Comparison of ENCODE assay signal across 15 cellular contexts in the genomic region with DNA sequence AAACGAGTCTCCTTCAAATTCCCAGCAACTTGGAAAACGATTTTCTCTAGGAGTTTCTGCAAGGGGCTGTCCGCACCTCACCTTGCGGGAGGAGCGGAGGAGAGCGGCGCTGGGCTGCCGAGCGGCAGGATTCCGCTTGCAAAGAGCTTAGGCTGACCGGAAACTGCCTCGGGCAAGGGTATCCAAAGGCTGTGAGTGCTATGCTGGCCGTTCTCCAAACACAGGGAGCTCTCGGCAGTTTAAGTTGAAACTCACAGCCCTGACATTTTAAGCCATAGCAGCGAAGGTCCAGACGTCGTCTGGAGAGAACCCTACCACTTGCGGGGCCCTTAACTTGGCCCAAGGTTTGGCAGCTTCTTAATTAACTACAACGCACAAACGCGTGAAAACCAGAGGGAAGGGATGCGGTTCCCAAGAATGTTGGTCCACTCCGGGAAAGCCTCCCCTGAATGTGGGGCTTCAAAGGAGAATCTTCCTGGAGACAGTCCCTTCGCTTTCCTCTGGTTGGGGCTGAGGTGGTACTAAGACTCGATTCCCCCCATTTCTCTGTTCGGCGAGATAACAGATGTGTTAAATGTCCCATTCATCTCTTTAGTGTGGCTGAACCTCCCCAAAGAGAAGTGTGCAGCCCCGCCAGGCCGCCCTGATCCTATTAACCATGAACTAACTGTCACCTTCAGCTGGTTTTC. TPM values are rescaled to one million over a fixed set of nuclear protein-coding genes. Genes with fewer than 3 reads are reported as not detected.
DNase-seq lines count a peak whose midpoint lies in the region; ATAC-seq, FAIRE-seq and TF ChIP-seq lines count a peak whose summit lies in the region.
"Had no signal": no experiment of that assay in that cellular context is flagged by ENCODE, and none has a peak within 500 bp of the region (broad histone marks: within the 10 kb centered on the region; RNA-seq: fewer than 3 reads in every experiment).

No MANE protein-coding gene starts in this region.

- no peak overlapping the region for H2BK120ac ChIP-seq in H1 (replicated peaks; ENCODE audit: low read depth, low read length)
- no peak overlapping the region for H2BK120ac ChIP-seq in trophoblast cell (ENCODE audit: insufficient read depth, low read length, poor library complexity)

- no peaks in the 10 kb centered on the region for H3K36me3 ChIP-seq in H1 (ENCODE audit: control insufficient read depth in 2 of 4, insufficient read depth in 4 of 4, low read length in 3 of 4)
- H3K36me3 ChIP-seq in trophoblast cell (ENCODE audit: control insufficient read depth in 1 of 2, insufficient read depth in 2 of 2, low read length in 2 of 2): no peaks in the 10 kb centered on the region
- H3K36me3 ChIP-seq: breast epithelium, tibial nerve had no signal

- peak overlapping the region; percentile 41 for H3K4me3 Mint-ChIP-seq in activated CD4-positive, alpha-beta T cell treated with anti-CD3 and anti-CD28 coated beads, Interleukin-2, amount 10 ng/mL, durations not matched to agents 7 days and 5 days
- H3K4me3 Mint-ChIP-seq in activated CD4-positive, alpha-beta T cell treated with anti-CD3 and anti-CD28 coated beads for 36 hours: no peak overlapping the region

- H2AFZ ChIP-seq in H1 (ENCODE audit: low read length) (no peak overlapping the region), trophoblast cell (ENCODE audit: insufficient read depth, low read length, poor library complexity) (no peak overlapping the region)
- H2AFZ ChIP-seq: PC-9 had no signal

- H2AK5ac ChIP-seq in H1 (ENCODE audit: low read depth, low read length) (no peak overlapping the region), trophoblast cell (ENCODE audit: low read length) (no peak overlapping the region)

- H2BK5ac ChIP-seq in H1 (ENCODE audit: low read depth, low read length) (no peak overlapping the region; the same call in 1 of the 2 replicates), trophoblast cell (ENCODE audit: low read depth, low read length, poor library complexity) (no peak overlapping the region)

- peaks cover 22% of the 10 kb centered on the region for H3K23me2 ChIP-seq in H1 (ENCODE audit: low read depth, low read length)

- H3K27ac Mint-ChIP-seq in activated CD4-positive, alpha-beta T cell treated with anti-CD3 and anti-CD28 coated beads, Interleukin-2, amount 10 ng/mL, durations not matched to agents 7 days and 5 days: no peak overlapping the region
- no peak overlapping the region for H3K27ac Mint-ChIP-seq in activated CD4-positive, alpha-beta T cell treated with anti-CD3 and anti-CD28 coated beads for 36 hours

- POLR2A ChIA-PET in activated CD4-positive, alpha-beta T cell treated with anti-CD3 and anti-CD28 coated beads, Interleukin-2, amount 10 ng/mL, durations not matched to agents 7 days and 5 days (lab: Charles Lee): no interaction called here
- POLR2A ChIA-PET in activated CD4-positive, alpha-beta T cell treated with anti-CD3 and anti-CD28 coated beads for 36 hours (lab: Charles Lee): no interaction called here
- POLR2A ChIA-PET in H1 (lab: Charles Lee; ENCODE audit: partially characterized antibody): interaction anchor here (0.9 kb wide), 1 partner anchor 203 kb away, joined by 3 read pairs; no protein-coding TSS in a partner anchor

- H3K27me3 Mint-ChIP-seq in activated CD4-positive, alpha-beta T cell treated with anti-CD3 and anti-CD28 coated beads, Interleukin-2, amount 10 ng/mL, durations not matched to agents 7 days and 5 days: peaks cover 84% of the 10 kb centered on the region
- peaks cover 77% of the 10 kb centered on the region for H3K27me3 Mint-ChIP-seq in activated CD4-positive, alpha-beta T cell treated with anti-CD3 and anti-CD28 coated beads for 36 hours

- H4K8ac ChIP-seq in H1 (ENCODE audit: extremely low read depth, insufficient read depth, low read length) (no peak overlapping the region), trophoblast cell (ENCODE audit: low read depth, low read length) (no peak overlapping the region)

- H3K9ac ChIP-seq in H1 (replicated peaks in 1 of 4; ENCODE audit: extremely low read depth in 1 of 4, low read depth in 3 of 4, low read length in 3 of 4) (no peak overlapping the region), trophoblast cell (ENCODE audit: low read length) (no peak overlapping the region)

- intact Hi-C loops in activated CD4-positive, alpha-beta T cell treated with anti-CD3 and anti-CD28 coated beads for 36 hours (cut with DNase I, micrococcal nuclease): loop anchor here (2.0 to 5.0 kb wide), 4 partner anchors 46 to 511 kb away; a partner anchor contains a TSS

- H3K23ac ChIP-seq in H1 (ENCODE audit: insufficient read length) (no peak overlapping the region), trophoblast cell (ENCODE audit: low read length) (no peak overlapping the region)

- no peak overlapping the region for H3K4ac ChIP-seq in H1 (replicated peaks; ENCODE audit: insufficient read length, low read depth, low read length)
- no peak overlapping the region for H3K4ac ChIP-seq in trophoblast cell (ENCODE audit: low read depth, low read length)

- H3K9me3 ChIP-seq in H1 (ENCODE audit: insufficient read depth in 2 of 2, low read depth in 1 of 2, low read length in 1 of 2) (no peaks in the 10 kb centered on the region), trophoblast cell (ENCODE audit: insufficient read depth, low read depth, low read length) (peaks cover 14% of the 10 kb centered on the region)
- H3K9me3 ChIP-seq: breast epithelium had no signal

- TF ChIP-seq POLR2A in H1 (IDR thresholded peaks at IDR 0.05; ENCODE audit: control extremely low read depth in 1 of 2, low read depth in 2 of 2, low read length in 2 of 2): no peak

- peak overlapping the region; percentile 55; the same call in 1 of the 2 replicates for H2BK12ac ChIP-seq in H1 (ENCODE audit: low read depth, low read length)
- H2BK12ac ChIP-seq in trophoblast cell (ENCODE audit: low read length): no peak overlapping the region

- no peak for FAIRE-seq in H1 (lab: Jason Lieb, UNC)

- TF ChIP-seq CTCF in H1 (IDR thresholded peaks at IDR 0.05; ENCODE audit: control extremely low read depth in 1 of 3, insufficient read depth in 1 of 3, low read depth in 1 of 3, low read length in 3 of 3): no peak

- peaks cover 7 to 18% of the 10 kb centered on the region in 2 experiments for H4K20me1 ChIP-seq in H1 (replicated peaks in 1 of 2; ENCODE audit: control insufficient read depth in 1 of 2, insufficient read depth in 2 of 2, low read length in 2 of 2)

- H4K5ac ChIP-seq in H1 (ENCODE audit: insufficient read length, low read depth, low read length): no peak overlapping the region

- H3K79me2 ChIP-seq in H1 (ENCODE audit: control insufficient read depth in 1 of 2, insufficient read depth in 2 of 2, low read length in 2 of 2) (no peaks in the 10 kb centered on the region), trophoblast cell (ENCODE audit: control insufficient read depth, insufficient read depth, low read length, poor library complexity) (no peaks in the 10 kb centered on the region)

- H4K91ac ChIP-seq in H1 (replicated peaks; ENCODE audit: insufficient read length, low read length) (no peak overlapping the region), trophoblast cell (ENCODE audit: low read depth, low read length) (no peak overlapping the region)

- H4K12ac ChIP-seq in trophoblast cell (ENCODE audit: low read depth, low read length): no peak overlapping the region

- WGBS in H1 (ENCODE audit: extremely low coverage in 1 of 2, insufficient coverage in 1 of 2, insufficient read length in 1 of 2, insufficient replicate concordance in 2 of 2, low coverage in 1 of 2, low lambda C conversion rate in 2 of 2, missing lambda C conversion rate in 1 of 2), 2 experiments: 2% methylated on average over 29 of the region's 29 CpGs; no CpG with 5 or more reads in 1 of the 2 experiments
- WGBS in trophoblast cell (ENCODE audit: extremely low coverage, insufficient coverage, insufficient read length): no CpG with 5 or more reads among the region's 29 CpGs

- peaks cover 17% of the 10 kb centered on the region for H3K4me1 Mint-ChIP-seq in activated CD4-positive, alpha-beta T cell treated with anti-CD3 and anti-CD28 coated beads, Interleukin-2, amount 10 ng/mL, durations not matched to agents 7 days and 5 days
- peaks cover 27% of the 10 kb centered on the region for H3K4me1 Mint-ChIP-seq in activated CD4-positive, alpha-beta T cell treated with anti-CD3 and anti-CD28 coated beads for 36 hours

- H3K27me3 ChIP-seq in H1 (replicated peaks in 1 of 4; ENCODE audit: control insufficient read depth in 3 of 4, extremely low read depth in 1 of 4, insufficient read depth in 3 of 4, low read length in 3 of 4) (peaks cover 61 to 99% (median 95%) of the 10 kb centered on the region in 4 experiments), trophoblast cell (ENCODE audit: insufficient read depth, low read length) (peaks cover 81% of the 10 kb centered on the region)

- ATAC-seq in activated CD4-positive, alpha-beta T cell treated with anti-CD3 and anti-CD28 coated beads for 36 hours: no peak
- ATAC-seq in GM19351 (IDR thresholded peaks at IDR 0.05; ENCODE audit: unreplicated experiment): no peak
- ATAC-seq: esophagus mucosa had no signal

- H3K4me2 ChIP-seq in H1 (ENCODE audit: insufficient read depth in 1 of 2, low read depth in 2 of 2, low read length in 2 of 2) (peak overlapping the region; percentile 78 to 85), trophoblast cell (ENCODE audit: low read length) (no peak overlapping the region)
- H3K4me2 ChIP-seq: PC-9 had no signal

- peaks cover 5% of the 10 kb centered on the region for H3K36me3 Mint-ChIP-seq in activated CD4-positive, alpha-beta T cell treated with anti-CD3 and anti-CD28 coated beads, Interleukin-2, amount 10 ng/mL, durations not matched to agents 7 days and 5 days (ENCODE audit: low read depth)
- no peaks in the 10 kb centered on the region for H3K36me3 Mint-ChIP-seq in activated CD4-positive, alpha-beta T cell treated with anti-CD3 and anti-CD28 coated beads for 36 hours (ENCODE audit: low read depth)

- H3K14ac ChIP-seq in H1 (ENCODE audit: insufficient read length) (no peak overlapping the region), trophoblast cell (ENCODE audit: low read length) (no peak overlapping the region)

- TF ChIP-seq RAD21 in H1 (IDR thresholded peaks at IDR 0.05 in 1 of 2, conservative IDR thresholded peaks at IDR 0.05 in 1 of 2; ENCODE audit: low read depth in 2 of 2, low read length in 2 of 2): no peak

- H3K56ac ChIP-seq in H1 (replicated peaks; ENCODE audit: insufficient read length, low read depth, low read length): no peak overlapping the region

- no peak overlapping the region for H2BK20ac ChIP-seq in H1 (ENCODE audit: low read length)

- H3K27ac ChIP-seq in H1 (ENCODE audit: low read depth, low read length): no peak overlapping the region
- H3K27ac ChIP-seq in trophoblast cell (ENCODE audit: low read depth, low read length): no peak overlapping the region
- H3K27ac ChIP-seq: breast epithelium, PC-9, tibial nerve had no signal

- H3K9me3 Mint-ChIP-seq in activated CD4-positive, alpha-beta T cell treated with anti-CD3 and anti-CD28 coated beads, Interleukin-2, amount 10 ng/mL, durations not matched to agents 7 days and 5 days: peaks cover 11% of the 10 kb centered on the region
- H3K9me3 Mint-ChIP-seq in activated CD4-positive, alpha-beta T cell treated with anti-CD3 and anti-CD28 coated beads for 36 hours (ENCODE audit: low read depth): peaks cover 4% of the 10 kb centered on the region

- peak overlapping the region in 2 of 4 experiments; percentile 5 to 56; a peak in 2 of 8 replicates for H3K4me3 ChIP-seq in H1 (ENCODE audit: extremely low read depth in 1 of 4, insufficient read depth in 2 of 4, low read depth in 3 of 4, low read length in 4 of 4)
- H3K4me3 ChIP-seq in trophoblast cell (ENCODE audit: low read depth, low read length): no peak overlapping the region
- H3K4me3 ChIP-seq: breast epithelium, PC-9, tibial nerve had no signal

- CTCF ChIA-PET in activated CD4-positive, alpha-beta T cell treated with anti-CD3 and anti-CD28 coated beads, Interleukin-2, amount 10 ng/mL, durations not matched to agents 7 days and 5 days (lab: Charles Lee): interaction anchor here (1.0 to 1.2 kb wide), 2 partner anchors 28 to 33 kb away, joined by 3 to 4 read pairs; no protein-coding TSS in a partner anchor
- CTCF ChIA-PET in activated CD4-positive, alpha-beta T cell treated with anti-CD3 and anti-CD28 coated beads for 36 hours (lab: Charles Lee): interaction anchor here (0.6 to 5.3 kb wide), 4 partner anchors 30 to 447 kb away, joined by 3 to 19 read pairs (median 3); no protein-coding TSS in a partner anchor
- CTCF ChIA-PET in H1 (lab: Charles Lee; ENCODE audit: partially characterized antibody): interaction anchor here (0.6 to 5.6 kb wide), 7 partner anchors 10 to 386 kb away, joined by 3 to 33 read pairs (median 5); no protein-coding TSS in a partner anchor

- H3K79me1 ChIP-seq in H1 (ENCODE audit: low read depth, low read length): no peaks in the 10 kb centered on the region
- H3K79me1 ChIP-seq in trophoblast cell (ENCODE audit: low read length): no peaks in the 10 kb centered on the region

- H3K18ac ChIP-seq in H1 (ENCODE audit: extremely low read depth, low read length): no peak overlapping the region
- H3K18ac ChIP-seq in trophoblast cell (ENCODE audit: low read length): no peak overlapping the region

- DNase-seq in activated CD4-positive, alpha-beta T cell treated with anti-CD3 and anti-CD28 coated beads, Interleukin-2, amount 10 ng/mL, durations not matched to agents 7 days and 5 days: no peak
- no peak for DNase-seq in activated CD4-positive, alpha-beta T cell treated with anti-CD3 and anti-CD28 coated beads for 36 hours
- DNase-seq in NCI-H2029 (lab: John Stamatoyannopoulos, UW) (peak; percentile 8), H1 (ENCODE audit: low read depth in 1 of 2, low spot score in 2 of 2) (peak in 1 of 2 experiments; percentile 66), trophoblast cell (peak; percentile 26 to 56), OCI-M1 (lab: John Stamatoyannopoulos, UW) (no peak), pons (ENCODE audit: low spot score) (no peak)
- DNase-seq: activated T-cell treated with anti-CD3 and anti-CD28 coated beads for 4 hours, naive B cell, NCI-H1048, PC-9 had no signal

- no peak for TF ChIP-seq EP300 in H1 (IDR thresholded peaks at IDR 0.05; ENCODE audit: borderline replicate concordance in 1 of 2, low read depth in 2 of 2, low read length in 2 of 2)

- peaks cover 13 to 51% (median 22%) of the 10 kb centered on the region in 4 experiments for H3K4me1 ChIP-seq in H1 (replicated peaks in 1 of 4; ENCODE audit: control insufficient read depth in 3 of 4, insufficient read depth in 4 of 4, low read length in 3 of 4)
- peaks cover 4 to 11% of the 10 kb centered on the region in 2 experiments for H3K4me1 ChIP-seq in trophoblast cell (ENCODE audit: control insufficient read depth in 1 of 2, insufficient read depth in 2 of 2, low read length in 2 of 2)

- no peak overlapping the region for H2BK15ac ChIP-seq in H1 (ENCODE audit: low read length)

RNA-seq across cellular contexts. Expression of a gene that starts 1.1 kb away (rescaled TPM):
- not detected for total RNA-seq in activated CD4-positive, alpha-beta T cell treated with anti-CD3 and anti-CD28 coated beads, Interleukin-2, amount 10 ng/mL, durations not matched to agents 7 days and 5 days
- not detected for total RNA-seq in activated CD4-positive, alpha-beta T cell treated with anti-CD3 and anti-CD28 coated beads for 36 hours
- not detected in 2 replicates for total RNA-seq in H1 (2021; fragmentation: NEBNext Ultra II Directional; extraction: Animal tissue kit (Norgen Biotek cat#: 25700))
- 0.05 TPM in 1 of 2 replicates, not detected in the other for polyA plus RNA-seq in H1 (2011; rRNA removed)
- 0.09 TPM for polyA plus RNA-seq in H1 (2011; cell fraction: cytosol; rRNA removed)
- polyA plus RNA-seq in H1 (2011; cell fraction: nucleus; rRNA removed): not detected
- 0.19 TPM in 1 of 4 replicates, not detected in the others for polyA plus RNA-seq in H1 (2012, experiment 1 of 2)
- not detected for polyA plus RNA-seq in H1 (2012, experiment 2 of 2)
- polyA plus RNA-seq in H1 (2013, experiment 1 of 2): 0.04 TPM
- not detected for polyA plus RNA-seq in H1 (2013, experiment 2 of 2)
- polyA minus RNA-seq in H1 (2011; rRNA and poly(A)+ RNA removed): not detected in 2 replicates
- polyA minus RNA-seq in H1 (2011; cell fraction: cytosol; rRNA and poly(A)+ RNA removed): not detected
- not detected for polyA minus RNA-seq in H1 (2011; cell fraction: nucleus; rRNA and poly(A)+ RNA removed)
- polyA plus RNA-seq in trophoblast cell (2013): not detected in 2 replicates
- total RNA-seq: breast epithelium, esophagus mucosa, PC-9, tibial nerve had no signal

Comparison
In these comparisons a context has a peak if more than half of its experiments do, and no peak if none do; other contexts are left out.
1. DNase-seq: peak in NCI-H2029 (single experiment) and trophoblast cell (2 of 2); none in activated CD4-positive, alpha-beta T cell treated with anti-CD3 and anti-CD28 coated beads, Interleukin-2, amount 10 ng/mL, durations not matched to agents 7 days and 5 days (single experiment), activated CD4-positive, alpha-beta T cell treated with anti-CD3 and anti-CD28 coated beads for 36 hours (single experiment), OCI-M1 (single experiment) and pons (single experiment).